Comparison of ENCODE assay signal across 8 cellular contexts in genomic region chr5:133944263-133945230, GRCh38. TPM values are rescaled to one million over a fixed set of nuclear protein-coding genes. Genes with fewer than 3 reads are reported as not detected.
DNase-seq lines count a peak whose midpoint lies in the region; ATAC-seq and TF ChIP-seq lines count a peak whose summit lies in the region.

No MANE protein-coding gene starts in this region.

- H3K36me3 ChIP-seq in SJSA1: no peaks in the 10 kb centered on the region
- H3K36me3 ChIP-seq in right lobe of liver: no peaks in the 10 kb centered on the region

- TF ChIP-seq POLR2A in right lobe of liver (IDR thresholded peaks at IDR 0.05): no peak

- H3K4me3 Mint-ChIP-seq in chondrocyte (ENCODE audit: unreplicated experiment): no peak overlapping the region
- H3K4me3 Mint-ChIP-seq in stimulated activated naive CD8-positive, alpha-beta T cell treated with anti-CD3 and anti-CD28 coated beads, Interleukin-15, amount 100 ng/mL, for 72 hours: no peak overlapping the region

- peak; percentile 51 to 53 for DNase-seq in NCI-H2081 (lab: John Stamatoyannopoulos, UW)
- DNase-seq in NCI-H2081 treated with DMSO at 0.1 percent for 48 hours (lab: John Stamatoyannopoulos, UW): no peak
- DNase-seq in Kasumi-1 (lab: John Stamatoyannopoulos, UW): peak; percentile 24 to 31
- DNase-seq in SJSA1 (ENCODE audit: low read depth in 1 of 2, low spot score in 2 of 2): peak; percentile 56 to 75
- DNase-seq in chondrocyte (ENCODE audit: low spot score): no peak
- DNase-seq in right lobe of liver: peak in 1 of 3 donors; percentile 37
- DNase-seq in stimulated activated naive CD8-positive, alpha-beta T cell treated with anti-CD3 and anti-CD28 coated beads, Interleukin-15, amount 100 ng/mL, for 72 hours: peak; percentile 45 to 63

- no peaks in the 10 kb centered on the region for H3K27me3 ChIP-seq in SJSA1 (replicated peaks)
- H3K27me3 ChIP-seq in right lobe of liver: no peaks in the 10 kb centered on the region

- TF ChIP-seq CTCF in chondrocyte (IDR thresholded peaks at IDR 0.05) (peak; percentile 83), right lobe of liver (IDR thresholded peaks at IDR 0.05) (peak; percentile 45 to 62 (median 53))

- H3K4me1 Mint-ChIP-seq in chondrocyte (ENCODE audit: low read depth): peaks cover 9% of the 10 kb centered on the region
- H3K4me1 Mint-ChIP-seq in stimulated activated naive CD8-positive, alpha-beta T cell treated with anti-CD3 and anti-CD28 coated beads, Interleukin-15, amount 100 ng/mL, for 72 hours: peaks cover 18% of the 10 kb centered on the region

- no peak overlapping the region for H3K27ac Mint-ChIP-seq in chondrocyte (ENCODE audit: unreplicated experiment)
- H3K27ac Mint-ChIP-seq in stimulated activated naive CD8-positive, alpha-beta T cell treated with anti-CD3 and anti-CD28 coated beads, Interleukin-15, amount 100 ng/mL, for 72 hours: no peak overlapping the region

- intact Hi-C loops in right lobe of liver (cut with DNase I): no loop called here

- WGBS in right lobe of liver (ENCODE audit: insufficient coverage, low coverage, low lambda C conversion rate, missing lambda C conversion rate): 60% methylated on average over 11 of the region's 19 CpGs

- H3K4me3 ChIP-seq in SJSA1: no peak overlapping the region
- H3K4me3 ChIP-seq in right lobe of liver: no peak overlapping the region

- ATAC-seq in right lobe of liver (peak; percentile 29 to 56 (median 46)), HG02852 (IDR thresholded peaks at IDR 0.05; ENCODE audit: unreplicated experiment) (no peak)
- peak; percentile 81 for ATAC-seq in stimulated activated naive CD8-positive, alpha-beta T cell treated with anti-CD3 and anti-CD28 coated beads, Interleukin-15, amount 100 ng/mL, for 72 hours

- H3K4me1 ChIP-seq in SJSA1 (replicated peaks) (no peaks in the 10 kb centered on the region; the same call in 1 of the 2 replicates), right lobe of liver (peaks cover 0 to 20% (median 3%) of the 10 kb centered on the region in 4 donors)

- H3K9me3 Mint-ChIP-seq in chondrocyte (ENCODE audit: low read depth): no peaks in the 10 kb centered on the region
- H3K9me3 Mint-ChIP-seq in stimulated activated naive CD8-positive, alpha-beta T cell treated with anti-CD3 and anti-CD28 coated beads, Interleukin-15, amount 100 ng/mL, for 72 hours: no peaks in the 10 kb centered on the region

- H3K9me3 ChIP-seq in SJSA1 (replicated peaks): no peaks in the 10 kb centered on the region
- H3K9me3 ChIP-seq in right lobe of liver: no peaks in the 10 kb centered on the region

- H3K27me3 Mint-ChIP-seq in chondrocyte (ENCODE audit: low read depth): no peaks in the 10 kb centered on the region
- H3K27me3 Mint-ChIP-seq in stimulated activated naive CD8-positive, alpha-beta T cell treated with anti-CD3 and anti-CD28 coated beads, Interleukin-15, amount 100 ng/mL, for 72 hours: no peaks in the 10 kb centered on the region

- no peaks in the 10 kb centered on the region for H3K36me3 Mint-ChIP-seq in chondrocyte (ENCODE audit: low read depth)

- no peak overlapping the region for H3K27ac ChIP-seq in SJSA1
- no peak overlapping the region for H3K27ac ChIP-seq in right lobe of liver

RNA-seq across cellular contexts. Expression of gene C5orf15, which starts 23.9 kb away (rescaled TPM):
- total RNA-seq in SJSA1 (2014; rRNA removed; shearing (Covaris generic)): 137 and 198 TPM in 2 replicates
- total RNA-seq in chondrocyte: 41.7 to 63.7 TPM (median 44.4 TPM) in 3 replicates
- total RNA-seq in right lobe of liver: 10 to 100 TPM; 15.0 to 37.5 (median 24.4) TPM

Comparison
In these comparisons a context has a peak if more than half of its experiments do, and no peak if none do; other contexts are left out.
1. DNase-seq: peak in NCI-H2081 (2 of 2), Kasumi-1 (2 of 2), SJSA1 (2 of 2) and stimulated activated naive CD8-positive, alpha-beta T cell treated with anti-CD3 and anti-CD28 coated beads, Interleukin-15, amount 100 ng/mL, for 72 hours (2 of 2); none in NCI-H2081 treated with DMSO at 0.1 percent for 48 hours (single experiment) and chondrocyte (single experiment).